ENCODE assay signal across 1 cellular context in genomic region chr20:45861157-45862075, GRCh38.
TF ChIP-seq lines count a peak whose summit lies in the region.

No MANE protein-coding gene starts in this region.

TF ChIP-seq in HepG2, 621 proteins besides CTCF, POLR2A, EP300 and RAD21 (continued from another document):
- TF ChIP-seq, protein P1, sequence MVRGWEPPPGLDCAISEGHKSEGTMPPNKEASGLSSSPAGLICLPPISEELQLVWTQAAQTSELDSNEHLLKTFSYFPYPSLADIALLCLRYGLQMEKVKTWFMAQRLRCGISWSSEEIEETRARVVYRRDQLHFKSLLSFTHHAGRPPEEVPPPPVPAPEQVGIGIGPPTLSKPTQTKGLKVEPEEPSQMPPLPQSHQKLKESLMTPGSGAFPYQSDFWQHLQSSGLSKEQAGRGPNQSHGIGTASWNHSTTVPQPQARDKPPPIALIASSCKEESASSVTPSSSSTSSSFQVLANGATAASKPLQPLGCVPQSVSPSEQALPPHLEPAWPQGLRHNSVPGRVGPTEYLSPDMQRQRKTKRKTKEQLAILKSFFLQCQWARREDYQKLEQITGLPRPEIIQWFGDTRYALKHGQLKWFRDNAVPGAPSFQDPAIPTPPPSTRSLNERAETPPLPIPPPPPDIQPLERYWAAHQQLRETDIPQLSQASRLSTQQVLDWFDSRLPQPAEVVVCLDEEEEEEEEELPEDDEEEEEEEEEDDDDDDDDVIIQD (CRISPR knock-in tag; IDR thresholded peaks at IDR 0.05; ENCODE audit: low read depth), result 0 out of 2 replicates have a peak, but pooled peaks have one; percentile 19
- peak; percentile 55; the same call in 1 of the 2 replicates for TF ChIP-seq HDAC1 (CRISPR knock-in tag; IDR thresholded peaks at IDR 0.05)
- no peak for TF ChIP-seq NONO (IDR thresholded peaks at IDR 0.05)
- 0 out of 2 replicates have a peak, but pooled peaks have one; percentile 24 for TF ChIP-seq NONO (CRISPR knock-in tag; conservative IDR thresholded peaks at IDR 0.05)
- 0 out of 2 replicates have a peak, but pooled peaks have one; percentile 36 for TF ChIP-seq ZSCAN30 (CRISPR knock-in tag; IDR thresholded peaks at IDR 0.05)
- TF ChIP-seq ZNF264 (CRISPR knock-in tag; IDR thresholded peaks at IDR 0.05), result 0 out of 2 replicates have a peak, but pooled peaks have one; percentile 22
- no peak for TF ChIP-seq GABPA (IDR thresholded peaks at IDR 0.05; ENCODE audit: low read depth, low read length)
- peak; percentile 48; the same call in 1 of the 2 replicates for TF ChIP-seq GABPA (CRISPR knock-in tag; IDR thresholded peaks at IDR 0.05; ENCODE audit: low read depth)
- TF ChIP-seq ZSCAN31 (CRISPR knock-in tag; IDR thresholded peaks at IDR 0.05; ENCODE audit: low read depth), result 0 out of 2 replicates have a peak, but pooled peaks have one; percentile 40
- peak; percentile 15; the same call in 1 of the 2 replicates for TF ChIP-seq FOXJ3 (CRISPR knock-in tag; IDR thresholded peaks at IDR 0.05; ENCODE audit: borderline replicate concordance)
- peak; percentile 36; the same call in 1 of the 2 replicates for TF ChIP-seq HOXA3 (CRISPR knock-in tag; IDR thresholded peaks at IDR 0.05)
- 0 out of 2 replicates have a peak, but pooled peaks have one; percentile 40 for TF ChIP-seq YEATS4 (CRISPR knock-in tag; IDR thresholded peaks at IDR 0.05; ENCODE audit: borderline replicate concordance)
- peak; percentile 31; the same call in 1 of the 2 replicates for TF ChIP-seq ETV5 (CRISPR knock-in tag; IDR thresholded peaks at IDR 0.05; ENCODE audit: borderline replicate concordance)
- TF ChIP-seq, protein P2, sequence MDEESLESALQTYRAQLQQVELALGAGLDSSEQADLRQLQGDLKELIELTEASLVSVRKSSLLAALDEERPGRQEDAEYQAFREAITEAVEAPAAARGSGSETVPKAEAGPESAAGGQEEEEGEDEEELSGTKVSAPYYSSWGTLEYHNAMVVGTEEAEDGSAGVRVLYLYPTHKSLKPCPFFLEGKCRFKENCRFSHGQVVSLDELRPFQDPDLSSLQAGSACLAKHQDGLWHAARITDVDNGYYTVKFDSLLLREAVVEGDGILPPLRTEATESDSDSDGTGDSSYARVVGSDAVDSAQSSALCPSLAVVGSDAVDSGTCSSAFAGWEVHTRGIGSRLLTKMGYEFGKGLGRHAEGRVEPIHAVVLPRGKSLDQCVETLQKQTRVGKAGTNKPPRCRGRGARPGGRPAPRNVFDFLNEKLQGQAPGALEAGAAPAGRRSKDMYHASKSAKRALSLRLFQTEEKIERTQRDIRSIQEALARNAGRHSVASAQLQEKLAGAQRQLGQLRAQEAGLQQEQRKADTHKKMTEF (CRISPR knock-in tag; IDR thresholded peaks at IDR 0.05), result no peak
- TF ChIP-seq NCOA1 (CRISPR knock-in tag; IDR thresholded peaks at IDR 0.05), result 0 out of 2 replicates have a peak, but pooled peaks have one; percentile 8
- 0 out of 2 replicates have a peak, but pooled peaks have one; percentile 34 for TF ChIP-seq ZNF501 (CRISPR knock-in tag; IDR thresholded peaks at IDR 0.05)
- no peak for TF ChIP-seq NR3C1 (CRISPR knock-in tag; IDR thresholded peaks at IDR 0.05)
- TF ChIP-seq ZNF274 (CRISPR knock-in tag; IDR thresholded peaks at IDR 0.05), result peak; percentile 58; the same call in 1 of the 2 replicates
- 0 out of 2 replicates have a peak, but pooled peaks have one; percentile 11 for TF ChIP-seq JUNB (CRISPR knock-in tag; IDR thresholded peaks at IDR 0.05; ENCODE audit: borderline replicate concordance)
- no peak for TF ChIP-seq ZNF510 (CRISPR knock-in tag; IDR thresholded peaks at IDR 0.05; ENCODE audit: low read depth)
- peak; percentile 58; the same call in 1 of the 2 replicates for TF ChIP-seq PHF21A (CRISPR knock-in tag; IDR thresholded peaks at IDR 0.05)
- 0 out of 2 replicates have a peak, but pooled peaks have one; percentile 27 for TF ChIP-seq ARID4A (CRISPR knock-in tag; IDR thresholded peaks at IDR 0.05; ENCODE audit: borderline replicate concordance)
- peak; percentile 61; the same call in 1 of the 2 replicates for TF ChIP-seq ZNF598 (CRISPR knock-in tag; IDR thresholded peaks at IDR 0.05; ENCODE audit: borderline replicate concordance)
- TF ChIP-seq NAIF1 (CRISPR knock-in tag; IDR thresholded peaks at IDR 0.05; ENCODE audit: borderline replicate concordance), result peak; percentile 44; the same call in 1 of the 2 replicates
- TF ChIP-seq, protein P3, sequence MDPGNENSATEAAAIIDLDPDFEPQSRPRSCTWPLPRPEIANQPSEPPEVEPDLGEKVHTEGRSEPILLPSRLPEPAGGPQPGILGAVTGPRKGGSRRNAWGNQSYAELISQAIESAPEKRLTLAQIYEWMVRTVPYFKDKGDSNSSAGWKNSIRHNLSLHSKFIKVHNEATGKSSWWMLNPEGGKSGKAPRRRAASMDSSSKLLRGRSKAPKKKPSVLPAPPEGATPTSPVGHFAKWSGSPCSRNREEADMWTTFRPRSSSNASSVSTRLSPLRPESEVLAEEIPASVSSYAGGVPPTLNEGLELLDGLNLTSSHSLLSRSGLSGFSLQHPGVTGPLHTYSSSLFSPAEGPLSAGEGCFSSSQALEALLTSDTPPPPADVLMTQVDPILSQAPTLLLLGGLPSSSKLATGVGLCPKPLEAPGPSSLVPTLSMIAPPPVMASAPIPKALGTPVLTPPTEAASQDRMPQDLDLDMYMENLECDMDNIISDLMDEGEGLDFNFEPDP (CRISPR knock-in tag; conservative IDR thresholded peaks at IDR 0.05), result 0 out of 2 replicates have a peak, but pooled peaks have one; percentile 52
- TF ChIP-seq ZNF460 (CRISPR knock-in tag; IDR thresholded peaks at IDR 0.05; ENCODE audit: borderline replicate concordance), result peak; percentile 60; the same call in 1 of the 2 replicates
- peak; percentile 61; the same call in 1 of the 2 replicates for TF ChIP-seq ZNF772 (CRISPR knock-in tag; IDR thresholded peaks at IDR 0.05)
- TF ChIP-seq ZNF263 (CRISPR knock-in tag; IDR thresholded peaks at IDR 0.05), result peak; percentile 29; the same call in 1 of the 2 replicates
- peak; percentile 99 for TF ChIP-seq ZNF121 (CRISPR knock-in tag; IDR thresholded peaks at IDR 0.05)
- TF ChIP-seq FOXP1 (IDR thresholded peaks at IDR 0.05), result no peak
- TF ChIP-seq FOXP1 (CRISPR knock-in tag; IDR thresholded peaks at IDR 0.05), result peak; percentile 39; the same call in 1 of the 2 replicates
